In genomic region chr4:147617173-147617840, GRCh38 we compare ENCODE assay signal across 8 cellular contexts. TPM values are rescaled to one million over a fixed set of nuclear protein-coding genes. Genes with fewer than 3 reads are reported as not detected.
DNase-seq lines count a peak whose midpoint lies in the region; ATAC-seq and TF ChIP-seq lines count a peak whose summit lies in the region.

TMEM184C (plus strand) TSS chr4:147617397; CDS start chr4:147617957, 560 bp downstream.

- peaks cover 36% of the 10 kb centered on the region for H3K4me1 ChIP-seq in Karpas-422 (ENCODE audit: low read length)
- peaks cover 0 to 51% (median 22%) of the 10 kb centered on the region in 3 donors for H3K4me1 ChIP-seq in esophagus squamous epithelium

- H3K27me3 ChIP-seq in Karpas-422 (ENCODE audit: low read length) = no peaks in the 10 kb centered on the region
- no peaks in the 10 kb centered on the region for H3K27me3 ChIP-seq in esophagus squamous epithelium

- TF ChIP-seq CTCF in esophagus squamous epithelium (IDR thresholded peaks at IDR 0.05) = peak in 1 of 6 experiments; percentile 27

- peak; percentile 99 for ATAC-seq in GM21825 (IDR thresholded peaks at IDR 0.05; ENCODE audit: unreplicated experiment)

- H3K4me3 ChIP-seq in Karpas-422 (ENCODE audit: low read length) = peak within 1 kb of the TSS; percentile 92
- peak within 1 kb of the TSS; percentile 52 to 95 (median 90) for H3K4me3 ChIP-seq in esophagus squamous epithelium

- H3K36me3 ChIP-seq in Karpas-422 (ENCODE audit: insufficient read depth, low read length) (peaks cover 13% of the 10 kb centered on the region; the same call in 1 of the 2 replicates), esophagus squamous epithelium (peaks cover 0 to 6% (median 0%) of the 10 kb centered on the region in 3 donors)

- 1% methylated on average over 16 to 31 of the region's 37 CpGs for WGBS in esophagus squamous epithelium, 2 donors

- no peaks in the 10 kb centered on the region for H3K9me2 ChIP-seq in Karpas-422 (replicated peaks; ENCODE audit: insufficient read depth, low read length)

- peaks cover 5% of the 10 kb centered on the region; the same call in 1 of the 2 replicates for H4K20me1 ChIP-seq in Karpas-422 (ENCODE audit: insufficient read depth, low read depth, low read length)

- peaks cover 49% of the 10 kb centered on the region for H3K79me2 ChIP-seq in Karpas-422 (ENCODE audit: low read length)

- H3K9me3 ChIP-seq in Karpas-422 (ENCODE audit: low read length) = no peaks in the 10 kb centered on the region
- H3K9me3 ChIP-seq in esophagus squamous epithelium = no peaks in the 10 kb centered on the region

- H3K9ac ChIP-seq in Karpas-422 (ENCODE audit: low read length) = peak within 1 kb of the TSS; percentile 83

- H3K27ac ChIP-seq in Karpas-422 (ENCODE audit: low read length) = peak within 1 kb of the TSS; percentile 65
- H3K27ac ChIP-seq in esophagus squamous epithelium = peak within 1 kb of the TSS; percentile 84 to 93 (median 90)

- H3K4me2 ChIP-seq in Karpas-422 (ENCODE audit: low read depth, low read length, poor library complexity, severe bottlenecking) = peak within 1 kb of the TSS; percentile 97

- DNase-seq in DMS79 treated with DMSO at 0.1 percent for 48 hours (lab: John Stamatoyannopoulos, UW) (peak; percentile 80), Karpas-422 (peak; percentile 100), RKO (ENCODE audit: low spot score) (peak; percentile 95), activated T-helper 1 cell treated with Interleukin-2 at 50 U/mL for 16 hours (ENCODE audit: low read depth) (peak; percentile 97), esophagus squamous epithelium (lab: John Stamatoyannopoulos, UW) (peak; percentile 86), myocyte (ENCODE audit: low read depth) (peak; percentile 99)
- peak; percentile 95 to 97 for DNase-seq in stimulated activated CD8-positive, alpha-beta memory T cell treated with anti-CD3 and anti-CD28 coated beads, Interleukin-7, amount 100 ng/mL, for 48 hours (ENCODE audit: extremely low read depth in 1 of 2, low read depth in 1 of 2)

- H2AFZ ChIP-seq in Karpas-422 (ENCODE audit: low read length) = peak within 1 kb of the TSS; percentile 50

- peak in 2 of 4 donors; percentile 54 to 70 for TF ChIP-seq POLR2A in esophagus squamous epithelium (IDR thresholded peaks at IDR 0.05)

- intact Hi-C loops in esophagus squamous epithelium (cut with DNase I) = no loop called here

RNA-seq across cellular contexts. Expression of gene TMEM184C, which starts in this region (rescaled TPM):
- total RNA-seq in Karpas-422 (2014; rRNA removed; shearing (Covaris generic); ENCODE audit: low replicate concordance) = 34.1 and 47.0 TPM in 2 replicates
- total RNA-seq in esophagus squamous epithelium (10 to 100 TPM; 16.0 to 29.0 (median 21.6) TPM), myocyte (35.4 and 36.1 TPM in 2 replicates)
- polyA plus RNA-seq in myocyte (2012) = 29.9 TPM

Comparison
In these comparisons a context has a peak if more than half of its experiments do, and no peak if none do; other contexts are left out.
1. Peak in every context shown above with its lines: DNase-seq, ATAC-seq, H3K4me3 ChIP-seq and H3K27ac ChIP-seq.